22 cellular contexts compared by ENCODE assay signal in genomic region chrX:9267415-9267814, GRCh38.
"Had no signal": no experiment of that assay in that cellular context is flagged by ENCODE, and none has a peak within 500 bp of the region (broad histone marks: within the 10 kb centered on the region; RNA-seq: fewer than 3 reads in every experiment).

No MANE protein-coding gene starts in this region.

- H3K4me3 Mint-ChIP-seq: nephron progenitor cell had no signal

- H3K4me1 ChIP-seq: adrenal gland, suprapubic skin, vagina had no signal

- H3K36me3 ChIP-seq: adrenal gland, suprapubic skin, vagina, WERI-Rb-1 had no signal

- H3K36me3 Mint-ChIP-seq: activated naive CD4-positive, alpha-beta T cell treated with anti-CD3 and anti-CD28 coated beads, Interleukin-2, amount 50 U/mL, for 72 hours had no signal

- H3K27me3 ChIP-seq: adrenal gland, suprapubic skin, vagina had no signal

- H3K27ac Mint-ChIP-seq: activated naive CD4-positive, alpha-beta T cell treated with anti-CD3 and anti-CD28 coated beads, Interleukin-2, amount 50 U/mL, for 72 hours; nephron progenitor cell had no signal

- DNase-seq: activated CD4-positive, alpha-beta T cell treated with anti-CD3 and anti-CD28 coated beads for 1 hour; activated CD8-positive, alpha-beta memory T cell treated with anti-CD3 and anti-CD28 coated beads for 24 hours; activated gamma-delta T cell treated with Interleukin-2 at 50 U/mL for 16 hours; dermis blood vessel endothelial cell; foreskin melanocyte; glutamatergic neuron; hypothalamus; islet precursor cell; midbrain; nephron progenitor cell; nucleus accumbens; posterior cingulate gyrus; stimulated activated CD4-positive, alpha-beta T cell treated with anti-CD3 and anti-CD28 coated beads, Interleukin-12 subunit alpha, Interleukin-12 subunit beta, amount 100 ng/mL, for 4 hours; stimulated activated CD4-positive, alpha-beta T cell treated with anti-CD3 and anti-CD28 coated beads, Interleukin-1b, Interleukin-23, amount 100 ng/mL, for 48 hours; stimulated activated naive CD8-positive, alpha-beta T cell treated with anti-CD3 and anti-CD28 coated beads, Interleukin-15, Interleukin-2, amounts not matched to agents 100 U/mL and 50 U/mL, for 24 hours; trophoblast cell; WERI-Rb-1 had no signal

- H3K9me3 Mint-ChIP-seq: activated naive CD4-positive, alpha-beta T cell treated with anti-CD3 and anti-CD28 coated beads, Interleukin-2, amount 50 U/mL, for 72 hours had no signal

- H3K27ac ChIP-seq: adrenal gland, epithelial cell of prostate, suprapubic skin, vagina, WERI-Rb-1 had no signal

- H3K9me3 ChIP-seq: adrenal gland, suprapubic skin, vagina had no signal

- ATAC-seq: activated naive CD4-positive, alpha-beta T cell treated with anti-CD3 and anti-CD28 coated beads, Interleukin-2, amount 50 U/mL, for 72 hours; stimulated activated naive CD8-positive, alpha-beta T cell treated with anti-CD3 and anti-CD28 coated beads, Interleukin-15, Interleukin-2, amounts not matched to agents 100 U/mL and 50 U/mL, for 24 hours had no signal

- H3K4me3 ChIP-seq: adrenal gland, suprapubic skin, vagina had no signal
